In the genomic region with DNA sequence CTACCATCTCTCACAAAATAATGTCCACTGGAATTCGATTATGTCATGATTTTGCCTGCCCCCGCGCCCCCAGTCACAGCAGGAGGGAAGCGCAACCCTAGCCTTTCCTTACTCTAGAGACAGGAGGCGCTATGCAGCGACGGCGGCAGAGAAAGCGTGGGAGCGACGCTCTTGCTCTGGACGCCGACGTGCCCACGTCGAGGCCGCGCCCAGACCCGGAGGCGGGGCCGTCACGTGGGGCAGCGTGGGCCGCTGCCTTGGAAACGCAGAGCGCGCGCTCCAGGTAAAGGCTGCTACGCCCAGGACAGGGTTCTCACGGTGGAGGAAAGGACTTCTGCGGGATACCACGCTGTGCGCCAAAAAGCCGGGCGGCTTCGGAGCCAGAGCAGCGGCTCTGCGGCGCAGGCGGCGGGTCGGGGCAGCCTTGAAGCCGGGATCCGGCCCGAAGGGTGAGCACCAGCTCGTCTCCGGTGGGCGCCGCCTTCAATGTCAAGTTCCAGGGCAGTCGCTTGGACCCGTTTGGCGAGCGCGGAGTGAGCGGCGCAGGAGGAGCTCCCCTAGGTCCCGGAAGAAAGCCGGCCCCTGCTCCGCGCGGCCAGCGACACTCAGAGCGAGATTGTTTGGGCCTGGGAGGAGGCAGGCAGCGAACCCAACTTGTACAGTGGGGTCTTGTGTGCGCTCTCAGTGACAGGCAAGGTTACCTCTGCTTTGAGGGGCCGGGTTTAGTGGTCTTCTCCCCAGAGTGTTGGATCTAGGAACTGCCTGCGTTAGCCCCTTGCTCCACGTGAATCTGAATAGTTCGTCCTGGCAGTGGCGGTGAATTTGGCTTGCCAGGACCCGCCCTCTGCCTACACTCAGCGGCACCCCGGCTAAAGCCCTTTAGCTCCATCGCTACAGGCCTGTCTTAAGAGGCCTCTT, we compare ENCODE assay signal across 8 cellular contexts.
DNase-seq lines count a peak whose midpoint lies in the region; ATAC-seq and TF ChIP-seq lines count a peak whose summit lies in the region.

No MANE protein-coding gene starts in this region.

- peak; percentile 86 for TF ChIP-seq CTCF in choroid plexus epithelial cell (conservative IDR thresholded peaks at IDR 0.05; ENCODE audit: low read depth, low read length)
- peak; percentile 88 for TF ChIP-seq CTCF in kidney epithelial cell (IDR thresholded peaks at IDR 0.05; ENCODE audit: insufficient read depth, low read length, poor library complexity, severe bottlenecking)

- H3K4me3 ChIP-seq in choroid plexus epithelial cell (ENCODE audit: low read depth, low read length): peak overlapping the region; percentile 97
- peak overlapping the region; percentile 93 for H3K4me3 ChIP-seq in kidney epithelial cell (ENCODE audit: low read depth, low read length)

- ATAC-seq in GM19043 (IDR thresholded peaks at IDR 0.05; ENCODE audit: low read depth, unreplicated experiment) (peak; percentile 86), HG03354 (IDR thresholded peaks at IDR 0.05; ENCODE audit: poor library complexity, severe bottlenecking, unreplicated experiment) (peak; percentile 94)

- H3K27me3 ChIP-seq in kidney epithelial cell (ENCODE audit: control insufficient read depth, insufficient read depth, low read length): no peaks in the 10 kb centered on the region

- DNase-seq in Ammon's horn (ENCODE audit: low spot score) (peak; percentile 94), NCI-H345 treated with DMSO at 0.1 percent for 48 hours (lab: John Stamatoyannopoulos, UW; ENCODE audit: unreplicated experiment) (peak; percentile 71), choroid plexus epithelial cell (ENCODE audit: low read depth) (peak; percentile 94), kidney epithelial cell (ENCODE audit: low read depth) (peak; percentile 73)
- DNase-seq in activated CD4-positive, alpha-beta T cell treated with anti-CD3 and anti-CD28 coated beads for 1 hour: peak; percentile 78
- DNase-seq in stimulated activated CD4-positive, alpha-beta T cell treated with anti-CD3 and anti-CD28 coated beads, Interleukin-15, amount 100 ng/mL, for 24 hours: peak; percentile 90

- H3K36me3 ChIP-seq in kidney epithelial cell (ENCODE audit: control insufficient read depth, insufficient read depth, low read length): no peaks in the 10 kb centered on the region

Comparison
In these comparisons a context has a peak if more than half of its experiments do, and no peak if none do; other contexts are left out.
1. Peak in every context shown above with its lines: DNase-seq, ATAC-seq and H3K4me3 ChIP-seq.